In genomic region chr4:128812360-128812958, GRCh38 we compare ENCODE assay signal across 8 cellular contexts. TPM values are rescaled to one million over a fixed set of nuclear protein-coding genes. Genes with fewer than 3 reads are reported as not detected.
A peak's percentile ranks its signal among the peaks of the same experiment; 100 is the strongest.
DNase-seq lines count a peak whose midpoint lies in the region; ATAC-seq and TF ChIP-seq lines count a peak whose summit lies in the region.

No MANE protein-coding gene starts in this region.

- TF ChIP-seq CTCF in GM12875 (IDR thresholded peaks at IDR 0.05; ENCODE audit: borderline replicate concordance, insufficient read depth, low read depth, low read length): no peak
- no peak for TF ChIP-seq CTCF in fibroblast of pulmonary artery (IDR thresholded peaks at IDR 0.05; ENCODE audit: low read length, missing control alignments)
- no peak for TF ChIP-seq CTCF in neural crest cell (conservative IDR thresholded peaks at IDR 0.05)

- peak overlapping the region; percentile 88 for H3K4me3 Mint-ChIP-seq in activated T-cell treated with anti-CD3 and anti-CD28 coated beads, Interleukin-2, amount 50 U/mL, for 4 hours
- H3K4me3 Mint-ChIP-seq in neural crest cell: peak overlapping the region; percentile 94

- H3K27ac Mint-ChIP-seq in neural crest cell (ENCODE audit: unreplicated experiment): peak overlapping the region; percentile 98

- peaks cover 32% of the 10 kb centered on the region for H3K4me1 Mint-ChIP-seq in activated T-cell treated with anti-CD3 and anti-CD28 coated beads, Interleukin-2, amount 50 U/mL, for 4 hours (ENCODE audit: low read depth)
- peaks cover 16% of the 10 kb centered on the region for H3K4me1 Mint-ChIP-seq in neural crest cell

- H3K9me3 Mint-ChIP-seq in activated T-cell treated with anti-CD3 and anti-CD28 coated beads, Interleukin-2, amount 50 U/mL, for 4 hours: no peaks in the 10 kb centered on the region
- H3K9me3 Mint-ChIP-seq in neural crest cell: no peaks in the 10 kb centered on the region

- ATAC-seq in HG02884 (IDR thresholded peaks at IDR 0.05; ENCODE audit: unreplicated experiment): peak; percentile 1
- peak; percentile 6 to 7 for ATAC-seq in activated T-cell treated with anti-CD3 and anti-CD28 coated beads, Interleukin-2, amount 50 U/mL, for 4 hours

- peak overlapping the region; percentile 70 for H3K4me3 ChIP-seq in GM12875 (ENCODE audit: low read depth, low read length)
- H3K4me3 ChIP-seq in fibroblast of pulmonary artery (replicated peaks; ENCODE audit: low read depth, low read length): peak overlapping the region; percentile 95

- no peaks in the 10 kb centered on the region for H3K27me3 Mint-ChIP-seq in activated T-cell treated with anti-CD3 and anti-CD28 coated beads, Interleukin-2, amount 50 U/mL, for 4 hours (ENCODE audit: low read depth)
- no peaks in the 10 kb centered on the region for H3K27me3 Mint-ChIP-seq in neural crest cell (ENCODE audit: low read depth)

- DNase-seq in AG08395 (ENCODE audit: low spot score): peak; percentile 60
- peak; percentile 25 to 50 for DNase-seq in NCI-H1930 (lab: John Stamatoyannopoulos, UW)
- peak; percentile 16 for DNase-seq in activated T-cell treated with anti-CD3 and anti-CD28 coated beads, Interleukin-2, amount 50 U/mL, for 4 hours
- peak; percentile 74 for DNase-seq in fibroblast of pulmonary artery (ENCODE audit: low read depth)
- DNase-seq in neural crest cell (ENCODE audit: low read depth, low spot score): no peak
- no peak for DNase-seq in occipital lobe (lab: John Stamatoyannopoulos, UW)

- no peaks in the 10 kb centered on the region for H3K36me3 Mint-ChIP-seq in activated T-cell treated with anti-CD3 and anti-CD28 coated beads, Interleukin-2, amount 50 U/mL, for 4 hours (ENCODE audit: insufficient read depth)
- H3K36me3 Mint-ChIP-seq in neural crest cell (ENCODE audit: low read depth): peaks cover 2% of the 10 kb centered on the region

RNA-seq across cellular contexts. Expression of gene JADE1, which starts 3.0 kb away (rescaled TPM):
- 10 to 100 TPM; 30.0 to 40.5 (median 39.1) TPM for total RNA-seq in activated T-cell treated with anti-CD3 and anti-CD28 coated beads, Interleukin-2, amount 50 U/mL, for 4 hours
- 37.3 and 39.6 TPM in 2 replicates for total RNA-seq in neural crest cell
- total RNA-seq in occipital lobe: 44.3 TPM

Comparison
In these comparisons a context has a peak if more than half of its experiments do, and no peak if none do; other contexts are left out.
1. DNase-seq: peak in AG08395 (single experiment), NCI-H1930 (2 of 2), activated T-cell treated with anti-CD3 and anti-CD28 coated beads, Interleukin-2, amount 50 U/mL, for 4 hours (single experiment) and fibroblast of pulmonary artery (single experiment); none in neural crest cell (single experiment) and occipital lobe (single experiment).